ENCODE assay signal across 2 cellular contexts in genomic region chr17:4631431-4631830, GRCh38.
TF ChIP-seq lines count a peak whose summit lies in the region.

No MANE protein-coding gene starts in this region.

TF ChIP-seq in GM23338, 12 proteins besides CTCF, POLR2A, EP300 and RAD21 (continued from another document):
- TF ChIP-seq JUNB (IDR thresholded peaks at IDR 0.05; ENCODE audit: unreplicated experiment) = no peak
- TF ChIP-seq EZH2phosphoT487 (IDR thresholded peaks at IDR 0.05; ENCODE audit: unreplicated experiment) = no peak
- TF ChIP-seq EZH2 (IDR thresholded peaks at IDR 0.05; ENCODE audit: low read depth, unreplicated experiment) = no peak
- no peak for TF ChIP-seq STAT1 (IDR thresholded peaks at IDR 0.05; ENCODE audit: unreplicated experiment)

TF ChIP-seq in H1, 55 proteins besides CTCF, POLR2A, EP300 and RAD21 (continued from another document):
- TF ChIP-seq NANOG (IDR thresholded peaks at IDR 0.05; ENCODE audit: insufficient read depth, low read depth, low read length, poor library complexity, severe bottlenecking) = no peak
- TF ChIP-seq HDAC2 (IDR thresholded peaks at IDR 0.05; ENCODE audit: borderline replicate concordance in 1 of 2, low read depth in 2 of 2, low read length in 2 of 2) = no peak
- no peak for TF ChIP-seq SRF (IDR thresholded peaks at IDR 0.05; ENCODE audit: low read depth, low read length)
- TF ChIP-seq SIRT6 (IDR thresholded peaks at IDR 0.05; ENCODE audit: low read length) = no peak
TF ChIP-seq in H1: peak in this region for 0.
